In genomic region chr9:77442436-77442835, GRCh38 we compare ENCODE assay signal across 23 cellular contexts.
"Had no signal": no experiment of that assay in that cellular context is flagged by ENCODE, and none has a peak within 500 bp of the region (broad histone marks: within the 10 kb centered on the region; RNA-seq: fewer than 3 reads in every experiment).

No MANE protein-coding gene starts in this region.

- H3K9me3 Mint-ChIP-seq: type B pancreatic cell had no signal

- H3K4me3 Mint-ChIP-seq: stimulated activated effector memory CD8-positive, alpha-beta T cell treated with anti-CD3 and anti-CD28 coated beads, Interleukin-12 subunit alpha, Interleukin-12 subunit beta, amount 100 ng/mL, for 72 hours; stimulated activated memory B cell treated with anti-CD40 and anti-IgM and Interleukin-4, amounts not matched to agents 10 μg/mL and 1 μg/mL and 100 μg/mL, for 72 hours; stimulated activated naive B cell treated with anti-CD40 and anti-IgM and Interleukin-4, amounts not matched to agents 10 μg/mL and 1 μg/mL and 100 μg/mL, for 72 hours; stimulated activated naive CD8-positive, alpha-beta T cell treated with anti-CD3 and anti-CD28 coated beads, Interleukin-15, amount 100 ng/mL, for 72 hours; stimulated activated naive CD8-positive, alpha-beta T cell treated with anti-CD3 and anti-CD28 coated beads, Interleukin-15, Interleukin-2, amounts not matched to agents 100 ng/mL and 50 ng/mL, for 24 hours; type B pancreatic cell had no signal

- H3K27ac Mint-ChIP-seq: stimulated activated effector memory CD8-positive, alpha-beta T cell treated with anti-CD3 and anti-CD28 coated beads, Interleukin-12 subunit alpha, Interleukin-12 subunit beta, amount 100 ng/mL, for 72 hours; stimulated activated memory B cell treated with anti-CD40 and anti-IgM and Interleukin-4, amounts not matched to agents 10 μg/mL and 1 μg/mL and 100 μg/mL, for 72 hours; stimulated activated naive B cell treated with anti-CD40 and anti-IgM and Interleukin-4, amounts not matched to agents 10 μg/mL and 1 μg/mL and 100 μg/mL, for 72 hours; stimulated activated naive CD8-positive, alpha-beta T cell treated with anti-CD3 and anti-CD28 coated beads, Interleukin-15, amount 100 ng/mL, for 72 hours; stimulated activated naive CD8-positive, alpha-beta T cell treated with anti-CD3 and anti-CD28 coated beads, Interleukin-15, Interleukin-2, amounts not matched to agents 100 ng/mL and 50 ng/mL, for 24 hours; type B pancreatic cell had no signal

- H3K27me3 Mint-ChIP-seq: stimulated activated naive CD8-positive, alpha-beta T cell treated with anti-CD3 and anti-CD28 coated beads, Interleukin-15, amount 100 ng/mL, for 72 hours; stimulated activated naive CD8-positive, alpha-beta T cell treated with anti-CD3 and anti-CD28 coated beads, Interleukin-15, Interleukin-2, amounts not matched to agents 100 ng/mL and 50 ng/mL, for 24 hours had no signal

- H3K36me3 Mint-ChIP-seq: stimulated activated effector memory CD8-positive, alpha-beta T cell treated with anti-CD3 and anti-CD28 coated beads, Interleukin-12 subunit alpha, Interleukin-12 subunit beta, amount 100 ng/mL, for 72 hours; stimulated activated memory B cell treated with anti-CD40 and anti-IgM and Interleukin-4, amounts not matched to agents 10 μg/mL and 1 μg/mL and 100 μg/mL, for 72 hours; type B pancreatic cell had no signal

- H3K4me1 Mint-ChIP-seq: stimulated activated effector memory CD8-positive, alpha-beta T cell treated with anti-CD3 and anti-CD28 coated beads, Interleukin-12 subunit alpha, Interleukin-12 subunit beta, amount 100 ng/mL, for 72 hours; stimulated activated memory B cell treated with anti-CD40 and anti-IgM and Interleukin-4, amounts not matched to agents 10 μg/mL and 1 μg/mL and 100 μg/mL, for 72 hours; stimulated activated naive B cell treated with anti-CD40 and anti-IgM and Interleukin-4, amounts not matched to agents 10 μg/mL and 1 μg/mL and 100 μg/mL, for 72 hours; stimulated activated naive CD8-positive, alpha-beta T cell treated with anti-CD3 and anti-CD28 coated beads, Interleukin-15, amount 100 ng/mL, for 72 hours had no signal

- DNase-seq: stimulated activated CD4-positive, alpha-beta T cell treated with anti-CD3 and anti-CD28 coated beads, Interleukin-2, amount 100 ng/mL, for 48 hours; stimulated activated CD4-positive, alpha-beta T cell treated with anti-CD3 and anti-CD28 coated beads, Interleukin-4, amount 100 ng/mL, for 1 hour; stimulated activated CD4-positive, alpha-beta T cell treated with anti-CD3 and anti-CD28 coated beads, Interleukin-4, amount 100 ng/mL, for 24 hours; stimulated activated CD4-positive, alpha-beta T cell treated with anti-CD3 and anti-CD28 coated beads, Interleukin-4, amount 100 ng/mL, for 4 hours; stimulated activated CD8-positive, alpha-beta memory T cell treated with anti-CD3 and anti-CD28 coated beads, Interleukin-4, amount 100 ng/mL, for 48 hours; stimulated activated naive B cell treated with anti-CD40 and anti-IgM and Interleukin-4, amounts not matched to agents 10 μg/mL and 1 μg/mL and 100 μg/mL, for 72 hours; stimulated activated naive CD4-positive, alpha-beta T cell; stimulated activated naive CD4-positive, alpha-beta T cell treated with Interleukin-2 at 50 U/mL for 16 hours; stimulated activated naive CD8-positive, alpha-beta T cell treated with anti-CD3 and anti-CD28 coated beads, Interleukin-15, amount 100 ng/mL, for 72 hours; stimulated activated naive CD8-positive, alpha-beta T cell treated with anti-CD3 and anti-CD28 coated beads, Interleukin-15, Interleukin-2, amounts not matched to agents 100 U/mL and 50 U/mL, for 24 hours; stomach; substantia nigra; testis; thyroid gland; tibial artery; transverse colon; upper lobe of left lung; upper lobe of right lung; uterus had no signal
